Comparison of ENCODE assay signal across 17 cellular contexts in the genomic region with DNA sequence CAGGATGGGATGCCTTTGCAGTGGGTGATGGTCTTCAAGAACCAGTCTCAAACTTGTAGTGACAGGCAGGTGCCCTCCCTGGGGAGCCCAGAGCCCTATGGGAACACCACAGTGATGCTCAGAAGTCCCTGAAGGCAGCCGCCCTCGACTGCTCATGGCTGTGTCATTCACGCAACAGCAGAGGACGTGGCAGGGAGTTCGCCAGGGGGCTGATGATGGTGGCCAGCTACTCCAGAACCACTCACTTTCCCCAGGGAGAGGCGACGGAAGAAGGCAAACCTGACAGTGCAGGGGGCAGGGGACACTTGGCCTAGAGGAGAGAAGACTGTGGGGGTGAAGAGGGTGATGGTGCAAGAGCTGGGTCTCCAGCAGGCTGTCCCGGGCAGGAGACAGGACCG. TPM values are rescaled to one million over a fixed set of nuclear protein-coding genes. Genes with fewer than 3 reads are reported as not detected.
"Had no signal": no experiment of that assay in that cellular context is flagged by ENCODE, and none has a peak within 500 bp of the region (broad histone marks: within the 10 kb centered on the region; RNA-seq: fewer than 3 reads in every experiment).

No MANE protein-coding gene starts in this region.

- H3K36me3 ChIP-seq: breast epithelium, thoracic aorta had no signal

- ATAC-seq: esophagus mucosa; stimulated activated naive CD8-positive, alpha-beta T cell treated with anti-CD3 and anti-CD28 coated beads, Interleukin-15, amount 100 ng/mL, for 72 hours; T-helper 17 cell had no signal

- H3K4me3 Mint-ChIP-seq: nephron progenitor cell, T-helper 17 cell had no signal

- H3K4me1 ChIP-seq: breast epithelium had no signal

- H3K27me3 ChIP-seq: breast epithelium had no signal

- H3K4me3 ChIP-seq: breast epithelium, thoracic aorta had no signal

- H3K9me3 Mint-ChIP-seq: nephron progenitor cell; stimulated activated naive CD8-positive, alpha-beta T cell treated with anti-CD3 and anti-CD28 coated beads, Interleukin-15, amount 100 ng/mL, for 72 hours had no signal

- FAIRE-seq: endometrium had no signal

- H3K27ac ChIP-seq: breast epithelium, thoracic aorta had no signal

- DNase-seq: activated CD4-positive, CD25-positive, alpha-beta regulatory T cell treated with anti-CD3 and anti-CD28 coated beads, Interleukin-2, amount 50 U/mL, for 72 hours; activated naive CD4-positive, alpha-beta T cell; hypothalamus; kidney glomerular epithelial cell; nephron progenitor cell; stimulated activated CD4-positive, alpha-beta T cell treated with anti-CD3 and anti-CD28 coated beads, Interleukin-12 subunit alpha, Interleukin-12 subunit beta, amount 100 ng/mL, for 4 hours; stimulated activated naive CD8-positive, alpha-beta T cell treated with anti-CD3 and anti-CD28 coated beads, Interleukin-15, amount 100 ng/mL, for 72 hours; T-helper 17 cell had no signal

- H3K9me3 ChIP-seq: breast epithelium, thoracic aorta had no signal

RNA-seq across cellular contexts. Expression of a gene that starts 4.0 kb away (rescaled TPM):
- total RNA-seq: aorta, esophagus mucosa, liver, mesenteric fat pad, osteocyte, urinary bladder had no signal

RNA-seq across cellular contexts. Expression of a gene that starts 11.8 kb away (rescaled TPM):
- total RNA-seq: aorta, breast epithelium, esophagus mucosa, liver, mesenteric fat pad, osteocyte, T-helper 17 cell, thoracic aorta, urinary bladder had no signal
